In genomic region chr16:3873482-3874173, GRCh38 we compare ENCODE assay signal across 1 cellular context.
TF ChIP-seq lines count a peak whose summit lies in the region.

No MANE protein-coding gene starts in this region.

TF ChIP-seq in GM12878, 131 proteins besides CTCF, POLR2A, EP300 and RAD21:
- TF ChIP-seq POLR2AphosphoS5 (IDR thresholded peaks at IDR 0.05; ENCODE audit: low read length) (0 out of 2 replicates have a peak, but pooled peaks have one; percentile 10), CHD4 (IDR thresholded peaks at IDR 0.05) (no peak), TCF3 (IDR thresholded peaks at IDR 0.05; ENCODE audit: borderline replicate concordance, insufficient read depth, low read depth, low read length) (no peak)
